Comparison of ENCODE assay signal across 9 cellular contexts in genomic region chr9:94867842-94868312, GRCh38.
DNase-seq lines count a peak whose midpoint lies in the region; ATAC-seq and TF ChIP-seq lines count a peak whose summit lies in the region.
"Had no signal": no experiment of that assay in that cellular context is flagged by ENCODE, and none has a peak within 500 bp of the region (broad histone marks: within the 10 kb centered on the region; RNA-seq: fewer than 3 reads in every experiment).

No MANE protein-coding gene starts in this region.

- no peaks in the 10 kb centered on the region for H3K79me2 ChIP-seq in OCI-LY7 (ENCODE audit: insufficient read depth, low read depth, low read length)

- H3K4me2 ChIP-seq in OCI-LY7 (ENCODE audit: low read length): no peak overlapping the region

- no peak overlapping the region for H3K27ac ChIP-seq in OCI-LY7 (ENCODE audit: low read depth, low read length, poor library complexity, severe bottlenecking)

- BruUV-seq in OCI-LY7 (replicated peaks; lab: Mats Ljungman, UMichigan): no TSS peak

- H3K4me3 ChIP-seq in retinal pigment epithelial cell (ENCODE audit: low read length) (no peak overlapping the region), OCI-LY7 (ENCODE audit: low read depth, low read length, poor library complexity, severe bottlenecking) (no peak overlapping the region)

- H3K9me2 ChIP-seq in OCI-LY7 (ENCODE audit: insufficient read depth, low read length): no peaks in the 10 kb centered on the region

- H4K20me1 ChIP-seq in OCI-LY7 (ENCODE audit: insufficient read depth, low read length): no peaks in the 10 kb centered on the region; the same call in 1 of the 2 replicates

- H3K36me3 ChIP-seq in OCI-LY7 (ENCODE audit: insufficient read depth, low read length): no peaks in the 10 kb centered on the region

- no peak overlapping the region for H2AFZ ChIP-seq in OCI-LY7 (ENCODE audit: low read length)

- no peaks in the 10 kb centered on the region for H3K4me1 ChIP-seq in OCI-LY7 (ENCODE audit: insufficient read depth, low read length, poor library complexity, severe bottlenecking)

- DNase-seq in GF-D8 (lab: John Stamatoyannopoulos, UW) (peak; percentile 18), fibroblast of peridontal ligament (ENCODE audit: extremely low read depth) (peak; percentile 98), retinal pigment epithelial cell (ENCODE audit: low read depth) (peak; percentile 83), NCI-H1436 (lab: John Stamatoyannopoulos, UW) (no peak), OCI-LY7 (ENCODE audit: low spot score) (no peak)
- DNase-seq in activated CD4-positive, alpha-beta T cell treated with anti-CD3 and anti-CD28 coated beads for 4 hours: no peak
- no peak for DNase-seq in activated effector memory CD4-positive, alpha-beta T cell treated with Interleukin-2 at 50 U/mL for 16 hours
- DNase-seq: NCI-H146 had no signal

- POLR2A ChIA-PET in OCI-LY7 (lab: Charles Lee): no interaction called here

- intact Hi-C loops in OCI-LY7 (cut with micrococcal nuclease; ENCODE audit: unreplicated experiment): no loop called here

- no peak for TF ChIP-seq CTCF in retinal pigment epithelial cell (conservative IDR thresholded peaks at IDR 0.05; ENCODE audit: low read depth, low read length)
- TF ChIP-seq CTCF in OCI-LY7 (conservative IDR thresholded peaks at IDR 0.05; ENCODE audit: low read length): no peak

- H3K9me3 ChIP-seq in OCI-LY7 (ENCODE audit: low read length): no peaks in the 10 kb centered on the region

- CTCF ChIA-PET in OCI-LY7 (lab: Charles Lee; ENCODE audit: unreplicated experiment): no interaction called here

- peak; percentile 5 for ATAC-seq in SK-N-SH treated with all-trans-retinoic acid at 6 μM for 48 hours

TF ChIP-seq in SK-N-SH treated with all-trans-retinoic acid at 6 μM for 48 hours, 23 proteins besides CTCF, POLR2A, EP300 and RAD21:
- no peak; the same call in 1 of the 2 replicates for TF ChIP-seq ZFP30 (CRISPR knock-in tag; IDR thresholded peaks at IDR 0.05)
- no peak for TF ChIP-seq ZNF8 (CRISPR knock-in tag; IDR thresholded peaks at IDR 0.05)
- no peak for TF ChIP-seq CSRNP3 (CRISPR knock-in tag; IDR thresholded peaks at IDR 0.05)
- no peak for TF ChIP-seq ESRRG (CRISPR knock-in tag; IDR thresholded peaks at IDR 0.05)
- TF ChIP-seq RARB (CRISPR knock-in tag; IDR thresholded peaks at IDR 0.05): no peak
- peak; percentile 43; the same call in 1 of the 2 replicates for TF ChIP-seq TSHZ2 (CRISPR knock-in tag; IDR thresholded peaks at IDR 0.05)
- peak; percentile 51; the same call in 1 of the 2 replicates for TF ChIP-seq ISL1 (CRISPR knock-in tag; IDR thresholded peaks at IDR 0.05)
- TF ChIP-seq SNAI2 (CRISPR knock-in tag; IDR thresholded peaks at IDR 0.05): no peak
- 0 out of 2 replicates have a peak, but pooled peaks have one; percentile 53 for TF ChIP-seq GLIS3 (CRISPR knock-in tag; IDR thresholded peaks at IDR 0.05)
- no peak for TF ChIP-seq ZC3H10 (CRISPR knock-in tag; IDR thresholded peaks at IDR 0.05)
- TF ChIP-seq TCF4 (CRISPR knock-in tag; IDR thresholded peaks at IDR 0.05; ENCODE audit: borderline replicate concordance): no peak

Comparison
In these comparisons a context has a peak if more than half of its experiments do, and no peak if none do; other contexts are left out.
1. DNase-seq: peak in GF-D8 (single experiment), fibroblast of peridontal ligament (single experiment) and retinal pigment epithelial cell (single experiment); none in activated CD4-positive, alpha-beta T cell treated with anti-CD3 and anti-CD28 coated beads for 4 hours (0 of 2), NCI-H1436 (single experiment), activated effector memory CD4-positive, alpha-beta T cell treated with Interleukin-2 at 50 U/mL for 16 hours (single experiment) and OCI-LY7 (single experiment).